In the genomic region with DNA sequence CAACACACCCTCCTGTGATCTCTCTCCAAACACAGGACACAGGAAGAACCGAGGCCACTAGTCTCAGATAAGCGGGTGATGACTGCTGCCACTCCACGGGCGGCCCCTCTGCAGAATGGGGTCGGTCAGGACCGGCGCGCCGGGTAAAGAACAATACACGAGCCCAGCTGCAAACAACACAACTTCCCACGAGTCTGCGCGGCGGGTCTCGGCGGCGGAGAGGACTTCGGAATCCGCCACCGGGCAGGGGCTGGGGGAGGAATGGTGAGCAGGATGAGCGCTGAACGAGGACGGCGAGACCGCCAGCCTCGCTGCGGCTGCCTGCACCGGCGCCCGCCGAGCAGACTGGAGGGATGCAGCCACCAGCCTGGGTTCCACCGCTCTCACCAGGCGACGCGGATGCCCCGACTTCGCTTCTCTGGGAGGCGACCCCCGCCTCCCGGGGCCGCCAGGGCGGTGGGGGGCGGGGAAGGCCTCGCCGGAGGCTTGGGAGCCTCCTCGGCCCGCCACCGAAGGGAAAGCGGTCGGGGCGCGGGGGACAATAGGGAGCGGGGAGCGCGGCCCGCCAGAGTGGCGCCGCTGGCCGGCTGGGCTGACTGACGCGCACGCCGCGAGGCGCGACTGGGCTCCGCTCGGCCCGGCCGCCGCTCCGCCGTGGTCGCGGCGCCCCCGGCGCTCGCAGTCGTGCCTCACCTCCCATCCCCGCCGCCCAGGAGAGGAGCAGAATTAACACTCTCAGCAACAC, we compare ENCODE assay signal across 8 cellular contexts. TPM values are rescaled to one million over a fixed set of nuclear protein-coding genes. Genes with fewer than 3 reads are reported as not detected.
DNase-seq lines count a peak whose midpoint lies in the region; ATAC-seq lines count a peak whose summit lies in the region.

No MANE protein-coding gene starts in this region.

- peak overlapping the region; percentile 96 for H3K4me3 Mint-ChIP-seq in activated CD4-positive, alpha-beta T cell treated with anti-CD3 and anti-CD28 coated beads, Interleukin-2, amount 10 ng/mL, durations not matched to agents 7 days and 5 days
- H3K4me3 Mint-ChIP-seq in stimulated activated memory B cell treated with anti-CD40 and anti-IgM and Interleukin-4, amounts not matched to agents 10 μg/mL and 1 μg/mL and 100 μg/mL, for 72 hours = peak overlapping the region; percentile 99

- ATAC-seq in GM18517 (IDR thresholded peaks at IDR 0.05; ENCODE audit: unreplicated experiment) = peak; percentile 21
- ATAC-seq in HG02610 (IDR thresholded peaks at IDR 0.05; ENCODE audit: unreplicated experiment) = peak; percentile 29
- ATAC-seq in stimulated activated memory B cell treated with anti-CD40 and anti-IgM and Interleukin-4, amounts not matched to agents 10 μg/mL and 1 μg/mL and 100 μg/mL, for 72 hours = peak; percentile 71

- H3K27ac ChIP-seq in duodenal mucosa (ENCODE audit: low read depth, low read length) = peak overlapping the region; percentile 96

- peak overlapping the region; percentile 94 for H3K27ac Mint-ChIP-seq in activated CD4-positive, alpha-beta T cell treated with anti-CD3 and anti-CD28 coated beads, Interleukin-2, amount 10 ng/mL, durations not matched to agents 7 days and 5 days
- H3K27ac Mint-ChIP-seq in stimulated activated memory B cell treated with anti-CD40 and anti-IgM and Interleukin-4, amounts not matched to agents 10 μg/mL and 1 μg/mL and 100 μg/mL, for 72 hours = peak overlapping the region; percentile 88

- no peaks in the 10 kb centered on the region for H3K27me3 Mint-ChIP-seq in activated CD4-positive, alpha-beta T cell treated with anti-CD3 and anti-CD28 coated beads, Interleukin-2, amount 10 ng/mL, durations not matched to agents 7 days and 5 days
- H3K27me3 Mint-ChIP-seq in stimulated activated memory B cell treated with anti-CD40 and anti-IgM and Interleukin-4, amounts not matched to agents 10 μg/mL and 1 μg/mL and 100 μg/mL, for 72 hours = no peaks in the 10 kb centered on the region

- peaks cover 41% of the 10 kb centered on the region for H3K4me1 Mint-ChIP-seq in activated CD4-positive, alpha-beta T cell treated with anti-CD3 and anti-CD28 coated beads, Interleukin-2, amount 10 ng/mL, durations not matched to agents 7 days and 5 days
- peaks cover 33% of the 10 kb centered on the region for H3K4me1 Mint-ChIP-seq in stimulated activated memory B cell treated with anti-CD40 and anti-IgM and Interleukin-4, amounts not matched to agents 10 μg/mL and 1 μg/mL and 100 μg/mL, for 72 hours

- CTCF ChIA-PET in activated CD4-positive, alpha-beta T cell treated with anti-CD3 and anti-CD28 coated beads, Interleukin-2, amount 10 ng/mL, durations not matched to agents 7 days and 5 days (lab: Charles Lee) = interaction anchor here (1.6 to 3.1 kb wide), 2 partner anchors 11 to 113 kb away, joined by 3 to 11 read pairs; no protein-coding TSS in a partner anchor

- H3K9me3 Mint-ChIP-seq in activated CD4-positive, alpha-beta T cell treated with anti-CD3 and anti-CD28 coated beads, Interleukin-2, amount 10 ng/mL, durations not matched to agents 7 days and 5 days = no peaks in the 10 kb centered on the region
- no peaks in the 10 kb centered on the region for H3K9me3 Mint-ChIP-seq in stimulated activated memory B cell treated with anti-CD40 and anti-IgM and Interleukin-4, amounts not matched to agents 10 μg/mL and 1 μg/mL and 100 μg/mL, for 72 hours

- H3K4me1 ChIP-seq in duodenal mucosa (ENCODE audit: control insufficient read depth in 1 of 2, insufficient read depth in 2 of 2, low read length in 2 of 2) = peaks cover 15 to 23% of the 10 kb centered on the region in 2 donors

- no peaks in the 10 kb centered on the region for H3K36me3 ChIP-seq in duodenal mucosa (ENCODE audit: control insufficient read depth in 1 of 2, insufficient read depth in 2 of 2, low read length in 2 of 2)

- peak; percentile 64 for DNase-seq in NCI-H1105 (lab: John Stamatoyannopoulos, UW)
- DNase-seq in activated CD4-positive, alpha-beta T cell treated with anti-CD3 and anti-CD28 coated beads, Interleukin-2, amount 10 ng/mL, durations not matched to agents 7 days and 5 days = peak; percentile 44
- peak; percentile 65 to 68 for DNase-seq in lung microvascular endothelial cell (ENCODE audit: low read depth in 2 of 2)
- no peak for DNase-seq in NOMO-1 treated with DMSO at 0.1 percent for 48 hours (lab: John Stamatoyannopoulos, UW; ENCODE audit: unreplicated experiment)

- H3K4me3 ChIP-seq in duodenal mucosa (ENCODE audit: low read depth in 1 of 2, low read length in 2 of 2) = peak overlapping the region; percentile 89 to 96

- POLR2A ChIA-PET in activated CD4-positive, alpha-beta T cell treated with anti-CD3 and anti-CD28 coated beads, Interleukin-2, amount 10 ng/mL, durations not matched to agents 7 days and 5 days (lab: Charles Lee) = interaction anchor here (2.1 kb wide), 1 partner anchor 22 kb away, joined by 16 read pairs; the partner anchor contains the start of gene MINDY2

- H3K36me3 Mint-ChIP-seq in activated CD4-positive, alpha-beta T cell treated with anti-CD3 and anti-CD28 coated beads, Interleukin-2, amount 10 ng/mL, durations not matched to agents 7 days and 5 days (ENCODE audit: low read depth) = peaks cover 25% of the 10 kb centered on the region
- H3K36me3 Mint-ChIP-seq in stimulated activated memory B cell treated with anti-CD40 and anti-IgM and Interleukin-4, amounts not matched to agents 10 μg/mL and 1 μg/mL and 100 μg/mL, for 72 hours = no peaks in the 10 kb centered on the region

- no peaks in the 10 kb centered on the region for H3K27me3 ChIP-seq in duodenal mucosa (ENCODE audit: control insufficient read depth in 1 of 2, insufficient read depth in 2 of 2, low read length in 2 of 2)

- H3K9ac ChIP-seq in duodenal mucosa (ENCODE audit: low read depth in 1 of 2, low read length in 2 of 2) = peak overlapping the region; percentile 74 to 92

- no peaks in the 10 kb centered on the region for H3K9me3 ChIP-seq in duodenal mucosa (ENCODE audit: control insufficient read depth in 1 of 2, low read length in 2 of 2)

RNA-seq across cellular contexts. Expression of gene ADAM10, which starts 0.5 kb away (rescaled TPM):
- total RNA-seq in activated CD4-positive, alpha-beta T cell treated with anti-CD3 and anti-CD28 coated beads, Interleukin-2, amount 10 ng/mL, durations not matched to agents 7 days and 5 days = 100 to 1,000 TPM; 140 to 170 TPM
- total RNA-seq in lung microvascular endothelial cell = 87.0 and 137 TPM in 2 replicates

RNA-seq across cellular contexts. Expression of gene MINDY2, which starts 22.1 kb away (rescaled TPM):
- total RNA-seq in activated CD4-positive, alpha-beta T cell treated with anti-CD3 and anti-CD28 coated beads, Interleukin-2, amount 10 ng/mL, durations not matched to agents 7 days and 5 days = 10 to 100 TPM; 12.5 to 17.5 TPM
- total RNA-seq in lung microvascular endothelial cell = 7.4 and 12.1 TPM in 2 replicates

Comparison
In these comparisons a context has a peak if more than half of its experiments do, and no peak if none do; other contexts are left out.
1. ATAC-seq: peak in every context shown above with its lines; median percentile 71 in stimulated activated memory B cell treated with anti-CD40 and anti-IgM and Interleukin-4, amounts not matched to agents 10 μg/mL and 1 μg/mL and 100 μg/mL, for 72 hours; 29 in HG02610; 21 in GM18517.